23 cellular contexts compared by ENCODE assay signal in genomic region chr2:25122367-25122766, GRCh38. TPM values are rescaled to one million over a fixed set of nuclear protein-coding genes. Genes with fewer than 3 reads are reported as not detected.
DNase-seq lines count a peak whose midpoint lies in the region; ATAC-seq, FAIRE-seq and TF ChIP-seq lines count a peak whose summit lies in the region.
"Had no signal": no experiment of that assay in that cellular context is flagged by ENCODE, and none has a peak within 500 bp of the region (broad histone marks: within the 10 kb centered on the region; RNA-seq: fewer than 3 reads in every experiment).

No MANE protein-coding gene starts in this region.

- no peaks in the 10 kb centered on the region for H3K36me3 ChIP-seq in HEK293 (ENCODE audit: control insufficient read depth in 2 of 2, insufficient read depth in 1 of 2, low read length in 2 of 2)
- H3K36me3 ChIP-seq in kidney (ENCODE audit: control insufficient read depth in 1 of 2, insufficient read depth in 2 of 2, low read length in 2 of 2), result no peaks in the 10 kb centered on the region
- no peaks in the 10 kb centered on the region for H3K36me3 ChIP-seq in spleen
- H3K36me3 ChIP-seq in MG63, result no peaks in the 10 kb centered on the region
- H3K36me3 ChIP-seq: BLaER1 treated with 17β-estradiol and CSF1 and Interleukin-3, amounts not matched to agents 10 nM and 100 nM had no signal

- no peaks in the 10 kb centered on the region for H3K9me3 ChIP-seq in HEK293 (ENCODE audit: control insufficient read depth, insufficient read depth, low read depth, low read length)
- no peaks in the 10 kb centered on the region for H3K9me3 ChIP-seq in kidney (ENCODE audit: control insufficient read depth in 1 of 2, low read length in 2 of 2)
- H3K9me3 ChIP-seq in spleen, result no peaks in the 10 kb centered on the region
- H3K9me3 ChIP-seq in MG63, result no peaks in the 10 kb centered on the region
- H3K9me3 ChIP-seq: A549; BLaER1 treated with 17β-estradiol and CSF1 and Interleukin-3, amounts not matched to agents 10 nM and 100 nM; Caco-2 had no signal

- CTCF ChIA-PET in HEK293 (lab: Yijun Ruan, JAX), result interaction anchor here (5.0 kb wide), 1 partner anchor 147 kb away, joined by 26 read pairs; no protein-coding TSS in a partner anchor
- CTCF ChIA-PET in WTC11 (lab: Charles Lee), result interaction anchor here (0.9 to 1.3 kb wide), 2 partner anchors 81 to 147 kb away, joined by 3 read pairs; no protein-coding TSS in a partner anchor

- no peak overlapping the region for H3K27ac ChIP-seq in HEK293 (ENCODE audit: extremely low read depth, low read depth, low read length)
- no peak overlapping the region for H3K27ac ChIP-seq in kidney (ENCODE audit: low read depth in 2 of 2, low read length in 2 of 2)
- H3K27ac ChIP-seq in spleen, result no peak overlapping the region
- H3K27ac ChIP-seq: 22Rv1; A549; BLaER1 treated with 17β-estradiol and CSF1 and Interleukin-3, amounts not matched to agents 10 nM and 100 nM; C4-2B had no signal

- H3K9ac ChIP-seq in kidney (ENCODE audit: low read length in 2 of 2), result no peak overlapping the region
- H3K9ac ChIP-seq: BLaER1 treated with 17β-estradiol and CSF1 and Interleukin-3, amounts not matched to agents 10 nM and 100 nM had no signal

- no peak overlapping the region for H3K4me3 ChIP-seq in HEK293 (ENCODE audit: low read depth, low read length)
- no peak overlapping the region for H3K4me3 ChIP-seq in kidney (ENCODE audit: low read length in 2 of 2)
- H3K4me3 ChIP-seq in spleen, result no peak overlapping the region
- no peak overlapping the region for H3K4me3 ChIP-seq in MG63
- H3K4me3 ChIP-seq: A549; BLaER1 treated with 17β-estradiol and CSF1 and Interleukin-3, amounts not matched to agents 10 nM and 100 nM had no signal

- no peaks in the 10 kb centered on the region for H3K27me3 Mint-ChIP-seq in WTC11 (ENCODE audit: low read depth)

- ATAC-seq in WTC11, result no peak
- ATAC-seq in HG03097 (IDR thresholded peaks at IDR 0.05; ENCODE audit: low FRiP score, unreplicated experiment), result no peak
- ATAC-seq: A549; CD8-positive, alpha-beta T cell had no signal

- DNase-seq in WTC11 (ENCODE audit: low spot score) (no peak), kidney (peak; percentile 6), spleen (peak; percentile 51), MG63 (no peak)
- DNase-seq in activated CD4-positive, alpha-beta T cell treated with anti-CD3 and anti-CD28 coated beads for 48 hours, result no peak
- DNase-seq: AML-193; Caco-2; Calu3; CD4-positive, alpha-beta T cell; CD8-positive, alpha-beta T cell; DMS79 treated with DMSO at 0.1 percent for 48 hours; GF-D8 had no signal

- H3K27ac Mint-ChIP-seq in WTC11, result peak overlapping the region; percentile 37; the same call in 1 of the 2 replicates
- H3K27ac Mint-ChIP-seq: B cell; CD4-positive, alpha-beta T cell; CD8-positive, alpha-beta T cell had no signal

- H3K27me3 ChIP-seq in spleen (replicated peaks in 1 of 7), result no peaks in the 10 kb centered on the region
- H3K27me3 ChIP-seq in MG63, result no peaks in the 10 kb centered on the region
- H3K27me3 ChIP-seq: BLaER1 treated with 17β-estradiol and CSF1 and Interleukin-3, amounts not matched to agents 10 nM and 100 nM had no signal

- POLR2A ChIA-PET in HEK293 (lab: Yijun Ruan, JAX), result no interaction called here
- POLR2A ChIA-PET in WTC11 (lab: Charles Lee), result no interaction called here

- WGBS in spleen, 5 donors, result 91 to 97% (median 94%) methylated on average over 3 of the region's 3 CpGs

- H3K36me3 Mint-ChIP-seq in WTC11, result peaks cover 2% of the 10 kb centered on the region; the same call in 1 of the 2 replicates
- H3K36me3 Mint-ChIP-seq: CD8-positive, alpha-beta T cell had no signal

- intact Hi-C loops in kidney (cut with DNase I), result no loop called here
- intact Hi-C loops in spleen (cut with DNase I; ENCODE audit: low total_unique reads), result no loop called here

- no peak for TF ChIP-seq POLR2A in spleen (IDR thresholded peaks at IDR 0.05)

- H3K4me1 ChIP-seq in HEK293 (ENCODE audit: control insufficient read depth, insufficient read depth, low read length), result no peaks in the 10 kb centered on the region
- H3K4me1 ChIP-seq in kidney (ENCODE audit: control insufficient read depth in 1 of 2, insufficient read depth in 1 of 2, low read depth in 1 of 2, low read length in 2 of 2), result no peaks in the 10 kb centered on the region
- H3K4me1 ChIP-seq in spleen, result peaks cover 0 to 7% (median 0%) of the 10 kb centered on the region in 6 donors
- H3K4me1 ChIP-seq: A549 had no signal

- no peak for FAIRE-seq in kidney (lab: Jason Lieb, UNC)
- FAIRE-seq: A549, D721Med, G401.6, GM12891 had no signal

- no peaks in the 10 kb centered on the region for H3K9me3 Mint-ChIP-seq in WTC11
- H3K9me3 Mint-ChIP-seq: CD4-positive, alpha-beta T cell; CD8-positive, alpha-beta T cell had no signal

- no peak for TF ChIP-seq CTCF in HEK293 (tag by site-specific recombination; IDR thresholded peaks at IDR 0.05)
- TF ChIP-seq CTCF in WTC11 (IDR thresholded peaks at IDR 0.05), result no peak
- TF ChIP-seq CTCF in kidney (IDR thresholded peaks at IDR 0.05; ENCODE audit: borderline replicate concordance, extremely low read depth, insufficient read depth), result no peak
- no peak for TF ChIP-seq CTCF in spleen (IDR thresholded peaks at IDR 0.05 in 8 of 11, conservative IDR thresholded peaks at IDR 0.05 in 3 of 11)

- H3K4me1 Mint-ChIP-seq in WTC11, result 0 out of 2 replicates have a peak, but pooled peaks cover 2% of the 10 kb centered on the region
- H3K4me1 Mint-ChIP-seq: B cell had no signal

- H3K4me3 Mint-ChIP-seq in WTC11, result no peak overlapping the region
- H3K4me3 Mint-ChIP-seq: B cell; CD4-positive, alpha-beta T cell; CD8-positive, alpha-beta T cell had no signal

TF ChIP-seq in HEK293, 187 proteins besides CTCF, POLR2A, EP300 and RAD21:
- peak; percentile 91 for TF ChIP-seq ZNF623 (tag by site-specific recombination; IDR thresholded peaks at IDR 0.05)
- no peak for TF ChIP-seq ZXDB (tag by site-specific recombination; IDR thresholded peaks at IDR 0.05)

TF ChIP-seq in WTC11, 78 proteins besides CTCF, POLR2A, EP300 and RAD21 (continues in another document):
- TF ChIP-seq, protein P1, sequence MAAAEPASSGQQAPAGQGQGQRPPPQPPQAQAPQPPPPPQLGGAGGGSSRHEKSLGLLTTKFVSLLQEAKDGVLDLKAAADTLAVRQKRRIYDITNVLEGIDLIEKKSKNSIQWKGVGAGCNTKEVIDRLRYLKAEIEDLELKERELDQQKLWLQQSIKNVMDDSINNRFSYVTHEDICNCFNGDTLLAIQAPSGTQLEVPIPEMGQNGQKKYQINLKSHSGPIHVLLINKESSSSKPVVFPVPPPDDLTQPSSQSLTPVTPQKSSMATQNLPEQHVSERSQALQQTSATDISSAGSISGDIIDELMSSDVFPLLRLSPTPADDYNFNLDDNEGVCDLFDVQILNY (CRISPR knock-in tag; IDR thresholded peaks at IDR 0.05), result no peak
- TF ChIP-seq PRRX2 (CRISPR knock-in tag; IDR thresholded peaks at IDR 0.05) (no peak), CREM (CRISPR knock-in tag; IDR thresholded peaks at IDR 0.05) (no peak), TCF7 (CRISPR knock-in tag; IDR thresholded peaks at IDR 0.05; ENCODE audit: low read depth) (no peak), NFE2L1 (CRISPR knock-in tag; IDR thresholded peaks at IDR 0.05) (no peak), SP1 (CRISPR knock-in tag; conservative IDR thresholded peaks at IDR 0.05) (no peak), JUN (CRISPR knock-in tag; IDR thresholded peaks at IDR 0.05) (no peak), MXD4 (CRISPR knock-in tag; IDR thresholded peaks at IDR 0.05; ENCODE audit: borderline replicate concordance) (no peak), FOXP1 (CRISPR knock-in tag; IDR thresholded peaks at IDR 0.05; ENCODE audit: borderline replicate concordance) (no peak), ZNF219 (CRISPR knock-in tag; IDR thresholded peaks at IDR 0.05; ENCODE audit: borderline replicate concordance) (no peak), GTF2I (CRISPR knock-in tag; conservative IDR thresholded peaks at IDR 0.05) (no peak), ZNF121 (CRISPR knock-in tag; IDR thresholded peaks at IDR 0.05) (no peak)
- TF ChIP-seq, protein P2, sequence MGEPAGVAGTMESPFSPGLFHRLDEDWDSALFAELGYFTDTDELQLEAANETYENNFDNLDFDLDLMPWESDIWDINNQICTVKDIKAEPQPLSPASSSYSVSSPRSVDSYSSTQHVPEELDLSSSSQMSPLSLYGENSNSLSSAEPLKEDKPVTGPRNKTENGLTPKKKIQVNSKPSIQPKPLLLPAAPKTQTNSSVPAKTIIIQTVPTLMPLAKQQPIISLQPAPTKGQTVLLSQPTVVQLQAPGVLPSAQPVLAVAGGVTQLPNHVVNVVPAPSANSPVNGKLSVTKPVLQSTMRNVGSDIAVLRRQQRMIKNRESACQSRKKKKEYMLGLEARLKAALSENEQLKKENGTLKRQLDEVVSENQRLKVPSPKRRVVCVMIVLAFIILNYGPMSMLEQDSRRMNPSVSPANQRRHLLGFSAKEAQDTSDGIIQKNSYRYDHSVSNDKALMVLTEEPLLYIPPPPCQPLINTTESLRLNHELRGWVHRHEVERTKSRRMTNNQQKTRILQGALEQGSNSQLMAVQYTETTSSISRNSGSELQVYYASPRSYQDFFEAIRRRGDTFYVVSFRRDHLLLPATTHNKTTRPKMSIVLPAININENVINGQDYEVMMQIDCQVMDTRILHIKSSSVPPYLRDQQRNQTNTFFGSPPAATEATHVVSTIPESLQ (CRISPR knock-in tag; IDR thresholded peaks at IDR 0.05), result no peak
- TF ChIP-seq, protein P3, sequence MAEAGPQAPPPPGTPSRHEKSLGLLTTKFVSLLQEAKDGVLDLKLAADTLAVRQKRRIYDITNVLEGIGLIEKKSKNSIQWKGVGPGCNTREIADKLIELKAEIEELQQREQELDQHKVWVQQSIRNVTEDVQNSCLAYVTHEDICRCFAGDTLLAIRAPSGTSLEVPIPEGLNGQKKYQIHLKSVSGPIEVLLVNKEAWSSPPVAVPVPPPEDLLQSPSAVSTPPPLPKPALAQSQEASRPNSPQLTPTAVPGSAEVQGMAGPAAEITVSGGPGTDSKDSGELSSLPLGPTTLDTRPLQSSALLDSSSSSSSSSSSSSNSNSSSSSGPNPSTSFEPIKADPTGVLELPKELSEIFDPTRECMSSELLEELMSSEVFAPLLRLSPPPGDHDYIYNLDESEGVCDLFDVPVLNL (CRISPR knock-in tag; IDR thresholded peaks at IDR 0.05; ENCODE audit: borderline replicate concordance, low read depth), result no peak

RNA-seq across cellular contexts. Expression of gene POMC, which starts 46.0 kb away (rescaled TPM):
- total RNA-seq in WTC11 (2021) (3.2 to 4.4 TPM (median 3.7 TPM) in 3 replicates), kidney (1.5 TPM), spleen (1 to 10 TPM; 2.4 to 4.9 (median 3.2) TPM)
- polyA plus RNA-seq in kidney (ENCODE audit: insufficient read depth, low read depth, low replicate concordance) (2.1 TPM), spleen (1 to 10 TPM; 7.4 to 9.8 (median 8.8) TPM)
- not detected in 2 replicates for total RNA-seq in MG63 (2014; rRNA removed; shearing (Covaris generic); ENCODE audit: low replicate concordance)
- total RNA-seq: A172, Calu3 had no signal
- polyA plus RNA-seq: A549 had no signal

Comparison
In these comparisons a context has a peak if more than half of its experiments do, and no peak if none do; other contexts are left out.
1. DNase-seq: peak in kidney (single experiment) and spleen (single experiment); none in WTC11 (single experiment), activated CD4-positive, alpha-beta T cell treated with anti-CD3 and anti-CD28 coated beads for 48 hours (single experiment) and MG63 (single experiment).